8 cellular contexts compared by ENCODE assay signal in genomic region chr4:73704314-73705055, GRCh38. TPM values are rescaled to one million over a fixed set of nuclear protein-coding genes. Genes with fewer than 3 reads are reported as not detected.
DNase-seq lines count a peak whose midpoint lies in the region; ATAC-seq and TF ChIP-seq lines count a peak whose summit lies in the region.

No MANE protein-coding gene starts in this region.

- H3K27ac ChIP-seq in AG04450 (ENCODE audit: low read depth, low read length) (peak overlapping the region; percentile 87), RWPE1 (no peak overlapping the region; the same call in 1 of the 2 replicates), esophagus squamous epithelium (peak overlapping the region; percentile 70 to 81 (median 78)), neutrophil (peak overlapping the region; percentile 93)

- TF ChIP-seq CTCF in AG04450 (IDR thresholded peaks at IDR 0.05; ENCODE audit: low read depth, low read length) (no peak), RWPE1 (conservative IDR thresholded peaks at IDR 0.05; ENCODE audit: low read depth) (no peak), esophagus squamous epithelium (IDR thresholded peaks at IDR 0.05) (no peak), neutrophil (IDR thresholded peaks at IDR 0.05) (no peak)

- TF ChIP-seq POLR2A in esophagus squamous epithelium (IDR thresholded peaks at IDR 0.05): no peak

- H3K9me3 ChIP-seq in AG04450 (ENCODE audit: control insufficient read depth, insufficient read depth, low read length) (no peaks in the 10 kb centered on the region), esophagus squamous epithelium (no peaks in the 10 kb centered on the region), neutrophil (no peaks in the 10 kb centered on the region)

- H3K27me3 ChIP-seq in AG04450 (ENCODE audit: control insufficient read depth, insufficient read depth, low read length): no peaks in the 10 kb centered on the region
- no peaks in the 10 kb centered on the region for H3K27me3 ChIP-seq in esophagus squamous epithelium
- no peaks in the 10 kb centered on the region for H3K27me3 ChIP-seq in neutrophil
- no peaks in the 10 kb centered on the region for H3K27me3 ChIP-seq in H7 (ENCODE audit: control insufficient read depth, insufficient read depth, low read length)

- DNase-seq in AG04450 (ENCODE audit: low read depth, low spot score) (peak; percentile 95), RWPE1 (ENCODE audit: low spot score) (peak; percentile 78), esophagus squamous epithelium (lab: John Stamatoyannopoulos, UW) (peak; percentile 31), H7 (no peak)

- intact Hi-C loops in esophagus squamous epithelium (cut with DNase I): no loop called here

- H3K4me3 ChIP-seq in AG04450 (ENCODE audit: low read depth, low read length): no peak overlapping the region
- no peak overlapping the region for H3K4me3 ChIP-seq in esophagus squamous epithelium
- peak overlapping the region in 1 of 2 experiments; percentile 32 for H3K4me3 ChIP-seq in neutrophil (ENCODE audit: low read depth in 1 of 2, low read length in 1 of 2)
- H3K4me3 ChIP-seq in H7 (ENCODE audit: insufficient read depth, low read depth, low read length): no peak overlapping the region

- CTCF ChIA-PET in AG04450 (lab: Charles Lee): interaction anchor here (1.0 to 2.6 kb wide), 2 partner anchors 25 to 42 kb away, joined by 5 to 7 read pairs; no protein-coding TSS in a partner anchor
- CTCF ChIA-PET in RWPE1 (lab: Yijun Ruan, JAX): no interaction called here

- WGBS in esophagus squamous epithelium, 2 donors: 9 to 27% methylated on average over 9 of the region's 9 CpGs

- POLR2A ChIA-PET in AG04450 (lab: Yijun Ruan, JAX): interaction anchor here (0.6 to 1.7 kb wide), 7 partner anchors 10 to 212 kb away, joined by 3 to 7 read pairs (median 5); no protein-coding TSS in a partner anchor
- POLR2A ChIA-PET in RWPE1 (lab: Yijun Ruan, JAX; ENCODE audit: low non-redundant PET): interaction anchor here (0.7 kb wide), 1 partner anchor 35 kb away, joined by 3 read pairs; no protein-coding TSS in a partner anchor

- H3K4me1 ChIP-seq in esophagus squamous epithelium: peaks cover 24 to 60% (median 35%) of the 10 kb centered on the region in 3 donors
- H3K4me1 ChIP-seq in neutrophil (ENCODE audit: control insufficient read depth in 1 of 2, insufficient read depth in 1 of 2, low read depth in 1 of 2, low read length in 1 of 2): peaks cover 86 to 96% of the 10 kb centered on the region in 2 experiments

- peak; percentile 53 for ATAC-seq in HG02885 (IDR thresholded peaks at IDR 0.05; ENCODE audit: poor library complexity, unreplicated experiment)
- no peak for ATAC-seq in GM18858 (IDR thresholded peaks at IDR 0.05; ENCODE audit: unreplicated experiment)
- no peak for ATAC-seq in GM21723 (IDR thresholded peaks at IDR 0.05; ENCODE audit: unreplicated experiment)

- no peaks in the 10 kb centered on the region for H3K36me3 ChIP-seq in esophagus squamous epithelium
- no peaks in the 10 kb centered on the region for H3K36me3 ChIP-seq in neutrophil
- no peaks in the 10 kb centered on the region for H3K36me3 ChIP-seq in H7 (replicated peaks; ENCODE audit: control insufficient read depth, insufficient read depth, low read length)

RNA-seq across cellular contexts. Expression of gene CXCL8, which starts 35.9 kb away (rescaled TPM):
- 4.3 and 6.1 TPM in 2 replicates for polyA plus RNA-seq in AG04450 (2011; rRNA removed)
- polyA minus RNA-seq in AG04450 (2011; rRNA and poly(A)+ RNA removed): 2.1 and 3.5 TPM in 2 replicates
- 10 to 100 TPM in 1 of 4 donors, 1 to 10 TPM in 1, under 1 TPM in 1, not detected in 1; 0.76 to 90.2 (median 2.4) TPM for total RNA-seq in esophagus squamous epithelium
- total RNA-seq in H7 (2014; rRNA removed; shearing (Covaris generic)): not detected in 2 replicates
